ENCODE assay signal across 8 cellular contexts in the genomic region with DNA sequence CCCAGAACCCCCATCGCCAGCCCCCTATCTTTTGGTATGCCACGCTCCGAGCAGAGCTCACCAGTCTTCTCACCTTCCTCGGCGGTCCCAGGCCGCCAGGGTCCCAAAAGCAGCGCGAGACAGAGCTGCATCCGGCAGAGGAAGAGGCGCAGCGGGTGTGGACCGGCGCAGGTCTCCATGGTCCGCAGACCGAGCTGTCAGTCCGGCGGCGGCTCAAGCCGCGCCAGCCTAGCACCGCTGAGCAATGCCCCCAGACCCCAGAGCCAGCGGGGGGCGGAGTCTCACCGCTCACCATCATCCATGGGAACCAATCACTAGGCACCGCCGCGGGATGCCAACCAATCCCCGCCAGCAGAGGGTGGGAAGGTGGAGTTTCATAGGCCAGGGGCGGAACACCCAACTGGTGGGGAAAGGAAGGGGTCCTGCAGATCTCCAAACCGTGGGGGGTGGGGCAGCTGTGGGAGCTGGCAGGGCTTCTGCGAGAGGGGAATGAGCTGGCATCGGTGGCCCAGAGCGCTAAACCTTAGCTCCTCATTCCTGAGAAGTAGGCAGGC. TPM values are rescaled to one million over a fixed set of nuclear protein-coding genes. Genes with fewer than 3 reads are reported as not detected.
DNase-seq lines count a peak whose midpoint lies in the region; ATAC-seq and TF ChIP-seq lines count a peak whose summit lies in the region.

Gene EPHA10 (minus strand): TSS at position 233 of the 554 bp plus-strand sequence. CDS start 54 bp downstream, at position 179.

- H3F3A ChIP-seq in GM23338 (replicated peaks; ENCODE audit: low read depth) (0 out of 2 replicates have a peak, but pooled peaks cover 2% of the 10 kb centered on the region), neural cell (ENCODE audit: insufficient read depth, low read length, poor library complexity, severe bottlenecking) (no peaks in the 10 kb centered on the region), smooth muscle cell (ENCODE audit: low read depth) (no peaks in the 10 kb centered on the region)

- H3K9me2 ChIP-seq in GM23338 (ENCODE audit: insufficient read depth) (no peaks in the 10 kb centered on the region), neural cell (ENCODE audit: insufficient read depth, low read length) (no peaks in the 10 kb centered on the region)

- no peaks in the 10 kb centered on the region for H3K36me3 Mint-ChIP-seq in GM23338 (ENCODE audit: low read depth)

- H3K9ac ChIP-seq in neural cell (ENCODE audit: low read length) (peak within 1 kb of the TSS; percentile 75), smooth muscle cell (ENCODE audit: low read depth) (no peak within 1 kb of the TSS)

- H3K36me3 ChIP-seq in GM23338 (ENCODE audit: insufficient read depth), result no peaks in the 10 kb centered on the region
- H3K36me3 ChIP-seq in neural cell (ENCODE audit: insufficient read depth, low read length), result no peaks in the 10 kb centered on the region
- H3K36me3 ChIP-seq in uterus, result no peaks in the 10 kb centered on the region
- H3K36me3 ChIP-seq in smooth muscle cell (ENCODE audit: low read depth), result no peaks in the 10 kb centered on the region

- H3K27me3 Mint-ChIP-seq in GM23338 (ENCODE audit: insufficient read depth, low read depth, poor library complexity), result peaks cover 62% of the 10 kb centered on the region

- H2AFZ ChIP-seq in GM23338, result peak within 1 kb of the TSS; percentile 98
- H2AFZ ChIP-seq in neural cell (ENCODE audit: low read depth, low read length), result peak within 1 kb of the TSS; percentile 80
- no peak within 1 kb of the TSS for H2AFZ ChIP-seq in smooth muscle cell (ENCODE audit: low read depth)

- DNase-seq in GM23338 (ENCODE audit: low spot score), result peak; percentile 96
- peak; percentile 83 for DNase-seq in NCI-H2171 (lab: John Stamatoyannopoulos, UW)
- peak in 52 of 58 donors; percentile 13 to 89 (median 54) for DNase-seq in anterior cingulate cortex (lab: John Stamatoyannopoulos, UW)
- no peak for DNase-seq in uterus
- no peak for DNase-seq in smooth muscle cell (lab: John Stamatoyannopoulos, UW; ENCODE audit: unreplicated experiment)
- DNase-seq in SW 1271 (lab: John Stamatoyannopoulos, UW), result no peak

- intact Hi-C loops in uterus (cut with DNase I; ENCODE audit: low total_unique reads), result no loop called here

- H3K4me3 ChIP-seq in GM23338 (peak within 1 kb of the TSS; percentile 66), neural cell (ENCODE audit: low read length) (peak within 1 kb of the TSS; percentile 87), uterus (no peak within 1 kb of the TSS), smooth muscle cell (no peak within 1 kb of the TSS)

- H3K27me3 ChIP-seq in GM23338 (ENCODE audit: insufficient read depth) (peaks cover 90% of the 10 kb centered on the region), neural cell (ENCODE audit: insufficient read depth, low read depth, low read length) (peaks cover 88% of the 10 kb centered on the region), uterus (peaks cover 6 to 19% of the 10 kb centered on the region in 2 donors), smooth muscle cell (ENCODE audit: low read depth) (peaks cover 90% of the 10 kb centered on the region)

- H3K4me3 Mint-ChIP-seq in GM23338, result peak within 1 kb of the TSS; percentile 74

- peaks cover 28% of the 10 kb centered on the region for H3K4me1 Mint-ChIP-seq in GM23338

- H3K27ac ChIP-seq in GM23338 (ENCODE audit: low read depth), result no peak within 1 kb of the TSS
- H3K27ac ChIP-seq in neural cell (ENCODE audit: low read length), result peak within 1 kb of the TSS; percentile 78
- no peak within 1 kb of the TSS for H3K27ac ChIP-seq in uterus
- no peak within 1 kb of the TSS for H3K27ac ChIP-seq in smooth muscle cell (ENCODE audit: low read depth)

- H3K4me2 ChIP-seq in GM23338, result peak within 1 kb of the TSS; percentile 93
- H3K4me2 ChIP-seq in neural cell (ENCODE audit: low read length), result peak within 1 kb of the TSS; percentile 94
- H3K4me2 ChIP-seq in smooth muscle cell, result no peak within 1 kb of the TSS

- peak; percentile 39 for TF ChIP-seq RAD21 in neural cell (conservative IDR thresholded peaks at IDR 0.05)

- peak; percentile 76 for ATAC-seq in GM23338
- no peak for ATAC-seq in HG02840 (IDR thresholded peaks at IDR 0.05; ENCODE audit: low FRiP score, unreplicated experiment)

- TF ChIP-seq CTCF in GM23338 (conservative IDR thresholded peaks at IDR 0.05; ENCODE audit: low read depth in 2 of 2) (no peak), neural cell (IDR thresholded peaks at IDR 0.05; ENCODE audit: poor library complexity, severe bottlenecking) (peak; percentile 21), uterus (IDR thresholded peaks at IDR 0.05) (no peak), smooth muscle cell (IDR thresholded peaks at IDR 0.05; ENCODE audit: borderline replicate concordance, insufficient read depth, poor library complexity, severe bottlenecking) (no peak)

- TF ChIP-seq POLR2A in uterus (IDR thresholded peaks at IDR 0.05), result no peak

- no peak within 1 kb of the TSS for H3K27ac Mint-ChIP-seq in GM23338

- peaks cover 19% of the 10 kb centered on the region for H3K4me1 ChIP-seq in GM23338 (ENCODE audit: insufficient read depth)
- H3K4me1 ChIP-seq in uterus, result no peaks in the 10 kb centered on the region
- no peaks in the 10 kb centered on the region for H3K4me1 ChIP-seq in smooth muscle cell (ENCODE audit: low read depth)

- H4K20me1 ChIP-seq in GM23338 (replicated peaks; ENCODE audit: insufficient read depth), result no peaks in the 10 kb centered on the region; the same call in 1 of the 2 replicates
- no peaks in the 10 kb centered on the region for H4K20me1 ChIP-seq in neural cell (ENCODE audit: insufficient read depth)
- no peaks in the 10 kb centered on the region for H4K20me1 ChIP-seq in smooth muscle cell (ENCODE audit: low read depth)

- no peaks in the 10 kb centered on the region for H3K9me3 Mint-ChIP-seq in GM23338

- H3K79me2 ChIP-seq in GM23338 (replicated peaks; ENCODE audit: insufficient read depth) (no peaks in the 10 kb centered on the region), neural cell (replicated peaks; ENCODE audit: insufficient read depth, low read length) (no peaks in the 10 kb centered on the region), smooth muscle cell (ENCODE audit: low read depth) (no peaks in the 10 kb centered on the region)

- 16% methylated on average over 33 of the region's 33 CpGs for WGBS in smooth muscle cell (ENCODE audit: low lambda C conversion rate)

- H3K9me3 ChIP-seq in neural cell (ENCODE audit: low read length) (no peaks in the 10 kb centered on the region), uterus (no peaks in the 10 kb centered on the region), smooth muscle cell (replicated peaks; ENCODE audit: low read depth) (no peaks in the 10 kb centered on the region)

- no peak for TF ChIP-seq EP300 in neural cell (conservative IDR thresholded peaks at IDR 0.05; ENCODE audit: poor library complexity, severe bottlenecking)

TF ChIP-seq in GM23338, 12 proteins besides CTCF, POLR2A, EP300 and RAD21 (continues in another document):
- TF ChIP-seq, protein P1, sequence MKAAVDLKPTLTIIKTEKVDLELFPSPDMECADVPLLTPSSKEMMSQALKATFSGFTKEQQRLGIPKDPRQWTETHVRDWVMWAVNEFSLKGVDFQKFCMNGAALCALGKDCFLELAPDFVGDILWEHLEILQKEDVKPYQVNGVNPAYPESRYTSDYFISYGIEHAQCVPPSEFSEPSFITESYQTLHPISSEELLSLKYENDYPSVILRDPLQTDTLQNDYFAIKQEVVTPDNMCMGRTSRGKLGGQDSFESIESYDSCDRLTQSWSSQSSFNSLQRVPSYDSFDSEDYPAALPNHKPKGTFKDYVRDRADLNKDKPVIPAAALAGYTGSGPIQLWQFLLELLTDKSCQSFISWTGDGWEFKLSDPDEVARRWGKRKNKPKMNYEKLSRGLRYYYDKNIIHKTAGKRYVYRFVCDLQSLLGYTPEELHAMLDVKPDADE (IDR thresholded peaks at IDR 0.05), result no peak
- TF ChIP-seq CREB1 (CRISPR knock-in tag; IDR thresholded peaks at IDR 0.05; ENCODE audit: low read depth), result 0 out of 2 replicates have a peak, but pooled peaks have one; percentile 25

TF ChIP-seq in neural cell, 6 proteins besides CTCF, POLR2A, EP300 and RAD21:
- TF ChIP-seq EZH2 (IDR thresholded peaks at IDR 0.05; ENCODE audit: borderline replicate concordance, insufficient read depth, low read length, poor library complexity, severe bottlenecking) (no peak), TAF1 (IDR thresholded peaks at IDR 0.05; ENCODE audit: low read depth) (peak; percentile 63), SMC3 (conservative IDR thresholded peaks at IDR 0.05; ENCODE audit: poor library complexity) (peak; percentile 32), POLR2AphosphoS5 (IDR thresholded peaks at IDR 0.05) (peak; percentile 64), MXI1 (conservative IDR thresholded peaks at IDR 0.05; ENCODE audit: poor library complexity, severe bottlenecking) (peak; percentile 72)
- TF ChIP-seq, protein P2, sequence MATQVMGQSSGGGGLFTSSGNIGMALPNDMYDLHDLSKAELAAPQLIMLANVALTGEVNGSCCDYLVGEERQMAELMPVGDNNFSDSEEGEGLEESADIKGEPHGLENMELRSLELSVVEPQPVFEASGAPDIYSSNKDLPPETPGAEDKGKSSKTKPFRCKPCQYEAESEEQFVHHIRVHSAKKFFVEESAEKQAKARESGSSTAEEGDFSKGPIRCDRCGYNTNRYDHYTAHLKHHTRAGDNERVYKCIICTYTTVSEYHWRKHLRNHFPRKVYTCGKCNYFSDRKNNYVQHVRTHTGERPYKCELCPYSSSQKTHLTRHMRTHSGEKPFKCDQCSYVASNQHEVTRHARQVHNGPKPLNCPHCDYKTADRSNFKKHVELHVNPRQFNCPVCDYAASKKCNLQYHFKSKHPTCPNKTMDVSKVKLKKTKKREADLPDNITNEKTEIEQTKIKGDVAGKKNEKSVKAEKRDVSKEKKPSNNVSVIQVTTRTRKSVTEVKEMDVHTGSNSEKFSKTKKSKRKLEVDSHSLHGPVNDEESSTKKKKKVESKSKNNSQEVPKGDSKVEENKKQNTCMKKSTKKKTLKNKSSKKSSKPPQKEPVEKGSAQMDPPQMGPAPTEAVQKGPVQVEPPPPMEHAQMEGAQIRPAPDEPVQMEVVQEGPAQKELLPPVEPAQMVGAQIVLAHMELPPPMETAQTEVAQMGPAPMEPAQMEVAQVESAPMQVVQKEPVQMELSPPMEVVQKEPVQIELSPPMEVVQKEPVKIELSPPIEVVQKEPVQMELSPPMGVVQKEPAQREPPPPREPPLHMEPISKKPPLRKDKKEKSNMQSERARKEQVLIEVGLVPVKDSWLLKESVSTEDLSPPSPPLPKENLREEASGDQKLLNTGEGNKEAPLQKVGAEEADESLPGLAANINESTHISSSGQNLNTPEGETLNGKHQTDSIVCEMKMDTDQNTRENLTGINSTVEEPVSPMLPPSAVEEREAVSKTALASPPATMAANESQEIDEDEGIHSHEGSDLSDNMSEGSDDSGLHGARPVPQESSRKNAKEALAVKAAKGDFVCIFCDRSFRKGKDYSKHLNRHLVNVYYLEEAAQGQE (IDR thresholded peaks at IDR 0.05; ENCODE audit: borderline replicate concordance), result no peak

RNA-seq across cellular contexts. Expression of gene EPHA10, which starts in this region (rescaled TPM):
- total RNA-seq in GM23338 (2014; rRNA removed; shearing (Covaris generic)), result 1.5 and 2.4 TPM in 2 replicates
- polyA plus RNA-seq in GM23338 (2016; fragmentation: Nextera tagmentation; extraction: Ambion mirVana), result 0.21 and 0.76 TPM in 2 replicates
- 34.7 and 39.4 TPM in 2 replicates for polyA plus RNA-seq in neural cell
- 30.6 and 34.3 TPM in 2 replicates for polyA minus RNA-seq in neural cell
- under 1 TPM in 2 of 4 donors, not detected in 2; 0.41 to 0.67 TPM for total RNA-seq in uterus
- not detected in 2 replicates for total RNA-seq in smooth muscle cell
- not detected in 2 replicates for polyA plus RNA-seq in smooth muscle cell

Comparison
In these comparisons a context has a peak if more than half of its experiments do, and no peak if none do; other contexts are left out.
1. RNA of gene EPHA10 (polyA plus RNA-seq): 34.7 to 39.4 TPM in neural cell; 0.21 to 0.76 TPM in GM23338 and not detected in smooth muscle cell; every median in the first group is over 10 times any median in the second.
2. DNase-seq: peak in GM23338 (single experiment), NCI-H2171 (single experiment) and anterior cingulate cortex (52 of 58); none in uterus (0 of 2), smooth muscle cell (single experiment) and SW 1271 (0 of 2).
3. H3K4me3 ChIP-seq: peak in GM23338 (single experiment) and neural cell (single experiment); none in uterus (0 of 2) and smooth muscle cell (single experiment).